In the genomic region with DNA sequence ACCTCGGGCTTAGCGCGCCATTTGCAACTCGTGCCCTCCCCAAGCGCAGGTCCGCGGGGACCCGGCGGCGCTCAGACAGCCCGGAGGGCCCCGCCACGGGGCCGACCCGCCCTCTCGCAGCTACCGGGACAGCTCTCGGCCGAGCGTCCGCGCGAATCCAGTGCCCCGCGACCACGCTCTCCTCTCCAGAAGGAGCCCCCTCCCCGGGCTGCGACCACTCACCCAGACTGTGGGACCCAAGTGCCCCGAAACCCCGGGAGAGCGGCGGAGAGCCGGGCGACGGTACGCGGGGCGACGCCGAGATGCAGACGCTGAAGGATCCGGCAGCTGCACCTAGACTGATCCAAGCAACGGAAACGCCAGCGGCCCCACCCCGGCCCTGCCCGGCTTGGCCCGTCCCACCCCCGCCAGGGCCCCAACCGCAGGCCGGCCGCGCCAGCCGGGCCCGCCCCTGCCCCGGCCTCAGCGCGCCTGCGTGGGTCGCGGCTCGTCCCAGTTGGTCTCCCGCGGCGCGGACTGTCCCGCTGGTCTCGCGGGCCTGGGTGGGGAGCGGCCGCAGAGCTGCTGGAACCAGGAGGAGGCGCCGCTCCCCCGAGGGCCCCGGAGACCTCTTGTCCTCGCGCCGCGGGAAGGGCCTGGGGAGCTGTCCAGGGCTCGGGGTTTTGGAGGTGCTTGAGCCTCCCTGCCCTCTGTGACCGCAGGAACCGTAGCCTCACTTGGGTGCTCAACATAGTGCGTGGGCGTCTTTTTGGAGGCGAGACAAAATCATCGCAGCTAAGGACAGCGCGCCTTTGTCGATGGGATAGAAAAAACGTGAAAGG, we compare ENCODE assay signal across 8 cellular contexts. TPM values are rescaled to one million over a fixed set of nuclear protein-coding genes. Genes with fewer than 3 reads are reported as not detected.
DNase-seq lines count a peak whose midpoint lies in the region; ATAC-seq and TF ChIP-seq lines count a peak whose summit lies in the region.

ANXA5 (minus strand) TSS at position 340 of the 821 bp plus-strand sequence. CDS start 391 bp downstream, outside the sequence.

- no peaks in the 10 kb centered on the region for H3K9me3 Mint-ChIP-seq in activated naive CD4-positive, alpha-beta T cell treated with anti-CD3 and anti-CD28 coated beads, Interleukin-2, amount 50 U/mL, for 72 hours
- H3K9me3 Mint-ChIP-seq in osteocyte (ENCODE audit: unreplicated experiment) = no peaks in the 10 kb centered on the region

- H3K9me2 ChIP-seq in SK-N-SH = no peaks in the 10 kb centered on the region

- peak; percentile 82 to 89 for TF ChIP-seq POLR2A in thyroid gland (IDR thresholded peaks at IDR 0.05)

- H2AFZ ChIP-seq in SK-N-SH (ENCODE audit: low read depth) = peak within 1 kb of the TSS; percentile 87

- peak; percentile 92 for ATAC-seq in GM21717 (IDR thresholded peaks at IDR 0.05; ENCODE audit: unreplicated experiment)
- peak; percentile 92 for ATAC-seq in activated naive CD4-positive, alpha-beta T cell treated with anti-CD3 and anti-CD28 coated beads, Interleukin-2, amount 50 U/mL, for 72 hours

- peaks cover 47% of the 10 kb centered on the region for H3K79me2 ChIP-seq in SK-N-SH (ENCODE audit: insufficient read depth)

- H3K36me3 ChIP-seq in ES-I3 (ENCODE audit: insufficient read depth, low read length) (peaks cover 6% of the 10 kb centered on the region; the same call in 1 of the 2 replicates), SK-N-SH (replicated peaks in 1 of 2; ENCODE audit: control insufficient read depth in 1 of 2, insufficient read depth in 2 of 2, low read length in 1 of 2) (peaks cover 8 to 25% of the 10 kb centered on the region in 2 experiments), thyroid gland (no peaks in the 10 kb centered on the region)

- DNase-seq in KBM-7 (peak; percentile 70), SK-N-SH (peak; percentile 93), glomerular visceral epithelial cell (ENCODE audit: extremely low spot score) (peak; percentile 95), osteocyte (ENCODE audit: extremely low spot score, unreplicated experiment) (peak; percentile 96), thyroid gland (peak; percentile 91 to 93)
- peak; percentile 71 to 90 for DNase-seq in activated naive CD4-positive, alpha-beta T cell treated with anti-CD3 and anti-CD28 coated beads, Interleukin-2, amount 50 U/mL, for 72 hours (ENCODE audit: low spot score in 2 of 2)

- no peaks in the 10 kb centered on the region for H3K27me3 Mint-ChIP-seq in osteocyte (ENCODE audit: unreplicated experiment)

- no peak; a peak in 1 of 4 replicates for TF ChIP-seq EP300 in SK-N-SH (IDR thresholded peaks at IDR 0.05; ENCODE audit: borderline replicate concordance in 1 of 2, low read depth in 1 of 2, low read length in 1 of 2)

- H3K4me3 Mint-ChIP-seq in osteocyte (ENCODE audit: unreplicated experiment) = peak within 1 kb of the TSS; percentile 100

- H3K4me3 ChIP-seq in SK-N-SH (ENCODE audit: low read depth in 2 of 2, low read length in 1 of 2) (peak within 1 kb of the TSS; percentile 72 to 82), thyroid gland (replicated peaks in 1 of 3) (peak within 1 kb of the TSS; percentile 53 to 86 (median 81))

- H3K4me1 Mint-ChIP-seq in osteocyte (ENCODE audit: unreplicated experiment) = peaks cover 20% of the 10 kb centered on the region

- TF ChIP-seq RAD21 in SK-N-SH (IDR thresholded peaks at IDR 0.05; ENCODE audit: low read length) = peak; percentile 42; the same call in 1 of the 2 replicates

- H3K9ac ChIP-seq in ES-I3 (ENCODE audit: low read depth, low read length) (peak within 1 kb of the TSS; percentile 99), SK-N-SH (peak within 1 kb of the TSS; percentile 98)

- intact Hi-C loops in thyroid gland (cut with DNase I) = no loop called here

- H3K4me2 ChIP-seq in SK-N-SH = peak within 1 kb of the TSS; percentile 94

- CTCF ChIA-PET in SK-N-SH (lab: Yijun Ruan, JAX) = interaction anchor here (0.8 to 1.8 kb wide), 6 partner anchors 9 to 212 kb away, joined by 3 to 4 read pairs (median 4); no protein-coding TSS in a partner anchor

- TF ChIP-seq CTCF in SK-N-SH (IDR thresholded peaks at IDR 0.05) (peak; percentile 49), osteocyte (IDR thresholded peaks at IDR 0.05) (peak; percentile 53), thyroid gland (IDR thresholded peaks at IDR 0.05) (peak in 3 of 6 experiments; percentile 23 to 39 (median 38))

- H3K27ac ChIP-seq in SK-N-SH (ENCODE audit: low read depth in 2 of 2, low read length in 1 of 2) (peak within 1 kb of the TSS; percentile 77 to 87), thyroid gland (peak within 1 kb of the TSS; percentile 89 to 94 (median 92))

- H3F3A ChIP-seq in SK-N-SH (replicated peaks; ENCODE audit: insufficient read depth) = peaks cover 10% of the 10 kb centered on the region

- WGBS in SK-N-SH (ENCODE audit: low lambda C conversion rate) = 0% methylated on average over 13 of the region's 90 CpGs
- WGBS in thyroid gland, 2 donors = 0 to 1% methylated on average over 32 to 37 of the region's 90 CpGs

- in situ Hi-C loops in KBM-7 (cut with MboI; ENCODE audit: low pct_unique_long_range_greater_than_20kb, low sequenced_read_pairs) = no loop called here

- H3K36me3 Mint-ChIP-seq in activated naive CD4-positive, alpha-beta T cell treated with anti-CD3 and anti-CD28 coated beads, Interleukin-2, amount 50 U/mL, for 72 hours = peaks cover 5 to 6% of the 10 kb centered on the region in 2 donors
- peaks cover 13% of the 10 kb centered on the region for H3K36me3 Mint-ChIP-seq in osteocyte (ENCODE audit: unreplicated experiment)

- H3K27me3 ChIP-seq in SK-N-SH (ENCODE audit: insufficient read depth) (no peaks in the 10 kb centered on the region), thyroid gland (no peaks in the 10 kb centered on the region)

- peak within 1 kb of the TSS; percentile 94 to 98 for H3K27ac Mint-ChIP-seq in activated naive CD4-positive, alpha-beta T cell treated with anti-CD3 and anti-CD28 coated beads, Interleukin-2, amount 50 U/mL, for 72 hours
- H3K27ac Mint-ChIP-seq in osteocyte (ENCODE audit: unreplicated experiment) = peak within 1 kb of the TSS; percentile 100

- H4K20me1 ChIP-seq in SK-N-SH (ENCODE audit: insufficient read depth) = peaks cover 33% of the 10 kb centered on the region

- H3K4me1 ChIP-seq in ES-I3 (ENCODE audit: insufficient read depth, low read length) (peaks cover 27% of the 10 kb centered on the region), SK-N-SH (ENCODE audit: control insufficient read depth in 1 of 2, insufficient read depth in 2 of 2, low read depth in 1 of 2, low read length in 1 of 2) (peaks cover 3 to 29% of the 10 kb centered on the region in 2 experiments), thyroid gland (peaks cover 11 to 32% of the 10 kb centered on the region in 2 donors)

- no peaks in the 10 kb centered on the region; the same call in 1 of the 2 replicates for H3K9me3 ChIP-seq in ES-I3 (ENCODE audit: control insufficient read depth, insufficient read depth, low read length)
- no peaks in the 10 kb centered on the region for H3K9me3 ChIP-seq in SK-N-SH
- H3K9me3 ChIP-seq in thyroid gland = no peaks in the 10 kb centered on the region

- POLR2A ChIA-PET in SK-N-SH (lab: Yijun Ruan, JAX) = interaction anchor here (0.5 to 1.8 kb wide), 4 partner anchors 11 to 104 kb away, joined by 3 to 7 read pairs (median 4); partner anchors contain the start of gene EXOSC9

TF ChIP-seq in SK-N-SH, 30 proteins besides CTCF, POLR2A, EP300 and RAD21 (continues in another document):
- TF ChIP-seq RCOR1 (IDR thresholded peaks at IDR 0.05; ENCODE audit: low read length) (no peak), RFX5 (IDR thresholded peaks at IDR 0.05; ENCODE audit: low read length) (no peak), MEF2A (IDR thresholded peaks at IDR 0.05; ENCODE audit: borderline replicate concordance, low read depth) (no peak), USF2 (IDR thresholded peaks at IDR 0.05; ENCODE audit: borderline replicate concordance, low read depth, low read length) (no peak), RXRA (IDR thresholded peaks at IDR 0.05; ENCODE audit: borderline replicate concordance, low read depth) (no peak), TAF1 (IDR thresholded peaks at IDR 0.05; ENCODE audit: borderline replicate concordance, low read depth, low read length) (peak; percentile 88), FOXM1 (IDR thresholded peaks at IDR 0.05; ENCODE audit: low read depth) (no peak), TEAD4 (IDR thresholded peaks at IDR 0.05; ENCODE audit: borderline replicate concordance, insufficient read depth) (peak; percentile 7; the same call in 1 of the 2 replicates), NFIC (IDR thresholded peaks at IDR 0.05; ENCODE audit: borderline replicate concordance) (no peak), ELF1 (IDR thresholded peaks at IDR 0.05) (no peak)
- TF ChIP-seq, protein P1, sequence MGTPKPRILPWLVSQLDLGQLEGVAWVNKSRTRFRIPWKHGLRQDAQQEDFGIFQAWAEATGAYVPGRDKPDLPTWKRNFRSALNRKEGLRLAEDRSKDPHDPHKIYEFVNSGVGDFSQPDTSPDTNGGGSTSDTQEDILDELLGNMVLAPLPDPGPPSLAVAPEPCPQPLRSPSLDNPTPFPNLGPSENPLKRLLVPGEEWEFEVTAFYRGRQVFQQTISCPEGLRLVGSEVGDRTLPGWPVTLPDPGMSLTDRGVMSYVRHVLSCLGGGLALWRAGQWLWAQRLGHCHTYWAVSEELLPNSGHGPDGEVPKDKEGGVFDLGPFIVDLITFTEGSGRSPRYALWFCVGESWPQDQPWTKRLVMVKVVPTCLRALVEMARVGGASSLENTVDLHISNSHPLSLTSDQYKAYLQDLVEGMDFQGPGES (IDR thresholded peaks at IDR 0.05; ENCODE audit: low read depth, low read length) = no peak
- TF ChIP-seq, protein P2, sequence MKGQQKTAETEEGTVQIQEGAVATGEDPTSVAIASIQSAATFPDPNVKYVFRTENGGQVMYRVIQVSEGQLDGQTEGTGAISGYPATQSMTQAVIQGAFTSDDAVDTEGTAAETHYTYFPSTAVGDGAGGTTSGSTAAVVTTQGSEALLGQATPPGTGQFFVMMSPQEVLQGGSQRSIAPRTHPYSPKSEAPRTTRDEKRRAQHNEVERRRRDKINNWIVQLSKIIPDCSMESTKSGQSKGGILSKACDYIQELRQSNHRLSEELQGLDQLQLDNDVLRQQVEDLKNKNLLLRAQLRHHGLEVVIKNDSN (IDR thresholded peaks at IDR 0.05; ENCODE audit: borderline replicate concordance, low read depth) = no peak

RNA-seq across cellular contexts. Expression of gene ANXA5, which starts in this region (rescaled TPM):
- 379 and 420 TPM in 2 replicates for polyA plus RNA-seq in SK-N-SH (2012; rRNA removed)
- 504 and 630 TPM in 2 replicates for polyA plus RNA-seq in SK-N-SH (2012; cell fraction: cytosol; rRNA removed)
- polyA plus RNA-seq in SK-N-SH (2012; cell fraction: nucleus; rRNA removed) = 219 and 334 TPM in 2 replicates
- 100 to 1,000 TPM in 1 of 2 donors, 10 to 100 TPM in 1; 82.9 to 161 TPM for total RNA-seq in activated naive CD4-positive, alpha-beta T cell treated with anti-CD3 and anti-CD28 coated beads, Interleukin-2, amount 50 U/mL, for 72 hours
- total RNA-seq in osteocyte = 477 and 488 TPM in 2 replicates
- total RNA-seq in thyroid gland = 100 to 1,000 TPM; 313 to 356 (median 325) TPM

Comparison
In these comparisons a context has a peak if more than half of its experiments do, and no peak if none do; other contexts are left out.
1. Peak in every context shown above with its lines: DNase-seq, ATAC-seq, H3K4me3 ChIP-seq and H3K27ac ChIP-seq.